In the genomic region with DNA sequence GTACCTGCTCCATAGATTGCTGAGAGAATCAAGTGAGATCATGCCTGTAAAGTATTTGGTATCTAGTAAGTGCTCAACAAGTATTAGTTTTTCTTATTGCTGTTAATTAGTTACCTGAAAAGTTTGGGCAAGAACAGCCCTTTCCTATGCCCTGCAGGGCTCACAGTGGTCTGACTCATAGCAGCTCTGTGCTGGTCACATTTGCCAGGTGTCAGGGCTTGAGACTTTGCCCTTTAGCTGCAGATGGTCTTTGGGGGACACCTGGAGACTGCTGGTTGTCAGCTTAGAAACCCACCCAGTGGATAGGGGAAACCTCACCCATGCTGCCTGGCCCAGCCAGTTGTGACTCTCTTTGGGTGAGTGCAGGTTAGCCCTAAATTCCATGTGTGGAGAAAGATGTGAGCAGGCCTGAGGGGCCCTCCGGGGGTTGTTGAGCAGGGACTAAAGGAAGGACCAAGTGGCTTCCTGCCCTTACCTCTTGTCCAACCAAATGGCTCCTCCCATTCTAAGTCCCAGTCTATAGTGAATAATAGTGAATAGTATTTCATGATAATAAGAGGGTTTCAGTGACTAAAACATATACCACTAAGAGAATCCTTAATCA, we compare ENCODE assay signal across 19 cellular contexts. TPM values are rescaled to one million over a fixed set of nuclear protein-coding genes. Genes with fewer than 3 reads are reported as not detected.
DNase-seq lines count a peak whose midpoint lies in the region; ATAC-seq and TF ChIP-seq lines count a peak whose summit lies in the region.
"Had no signal": no experiment of that assay in that cellular context is flagged by ENCODE, and none has a peak within 500 bp of the region (broad histone marks: within the 10 kb centered on the region; RNA-seq: fewer than 3 reads in every experiment).

No MANE protein-coding gene starts in this region.

- ATAC-seq in GM19463 (IDR thresholded peaks at IDR 0.05; ENCODE audit: unreplicated experiment): peak; percentile 82
- ATAC-seq in left lung: peak; percentile 38
- ATAC-seq in HG03439 (IDR thresholded peaks at IDR 0.05; ENCODE audit: unreplicated experiment): no peak
- no peak for ATAC-seq in activated CD8-positive, alpha-beta memory T cell treated with anti-CD3 and anti-CD28 coated beads, Interleukin-2, amount 10 ng/mL, durations not matched to agents 7 days and 5 days
- ATAC-seq in HG03565 (IDR thresholded peaks at IDR 0.05; ENCODE audit: unreplicated experiment): no peak
- ATAC-seq: GM12878, K562, PC-3 had no signal

- peak overlapping the region; percentile 43 for H3K9ac ChIP-seq in adipocyte (ENCODE audit: low read length)

- H3K27ac ChIP-seq in left lung (no peak overlapping the region), spleen (no peak overlapping the region)
- H3K27ac ChIP-seq: neutrophil, right atrium auricular region, SK-N-MC had no signal

- DNase-seq in adipocyte (ENCODE audit: low read depth) (no peak), left lung (no peak), spleen (peak; percentile 41), NCI-H1092 (lab: John Stamatoyannopoulos, UW) (no peak)
- DNase-seq in activated CD8-positive, alpha-beta memory T cell treated with anti-CD3 and anti-CD28 coated beads, Interleukin-2, amount 10 ng/mL, durations not matched to agents 7 days and 5 days: no peak
- DNase-seq: activated CD4-positive, alpha-beta T cell treated with anti-CD3 and anti-CD28 coated beads, Interleukin-2, amount 10 ng/mL, durations not matched to agents 24 days and 14 days; activated naive CD4-positive, alpha-beta T cell treated with Interleukin-2 at 50 U/mL for 16 hours; AML-193; immature natural killer cell; NCI-H1048; PC-3 had no signal

- H3K36me3 ChIP-seq in adipocyte (ENCODE audit: control insufficient read depth, insufficient read depth, low read length, severe bottlenecking) (peaks cover 30% of the 10 kb centered on the region), left lung (peaks cover 0 to 8% of the 10 kb centered on the region in 2 donors), spleen (no peaks in the 10 kb centered on the region)
- H3K36me3 ChIP-seq: neutrophil, right atrium auricular region had no signal

- H3K4me1 ChIP-seq in adipocyte (ENCODE audit: control insufficient read depth, insufficient read depth, low read length) (peaks cover 27% of the 10 kb centered on the region), left lung (peaks cover 6% of the 10 kb centered on the region in 2 donors), spleen (peaks cover 0 to 7% (median 0%) of the 10 kb centered on the region in 6 donors)

- no peaks in the 10 kb centered on the region for H3K9me3 ChIP-seq in adipocyte (ENCODE audit: control insufficient read depth, low read length)
- H3K9me3 ChIP-seq in left lung: no peaks in the 10 kb centered on the region
- no peaks in the 10 kb centered on the region for H3K9me3 ChIP-seq in spleen
- H3K9me3 ChIP-seq: neutrophil, right atrium auricular region had no signal

- no peaks in the 10 kb centered on the region for H3K9me3 Mint-ChIP-seq in activated CD8-positive, alpha-beta memory T cell treated with anti-CD3 and anti-CD28 coated beads, Interleukin-2, amount 10 ng/mL, durations not matched to agents 7 days and 5 days (ENCODE audit: low read depth)
- H3K9me3 Mint-ChIP-seq: activated CD4-positive, alpha-beta T cell treated with anti-CD3 and anti-CD28 coated beads, Interleukin-2, amount 10 ng/mL, durations not matched to agents 24 days and 14 days; immature natural killer cell had no signal

- no peaks in the 10 kb centered on the region for H3K36me3 Mint-ChIP-seq in activated CD8-positive, alpha-beta memory T cell treated with anti-CD3 and anti-CD28 coated beads, Interleukin-2, amount 10 ng/mL, durations not matched to agents 7 days and 5 days
- H3K36me3 Mint-ChIP-seq: immature natural killer cell had no signal

- CTCF ChIA-PET in activated CD8-positive, alpha-beta memory T cell treated with anti-CD3 and anti-CD28 coated beads, Interleukin-2, amount 10 ng/mL, durations not matched to agents 7 days and 5 days (lab: Charles Lee): no interaction called here

- H3K4me3 ChIP-seq in adipocyte (ENCODE audit: low read length) (no peak overlapping the region), left lung (no peak overlapping the region), spleen (no peak overlapping the region)
- H3K4me3 ChIP-seq: GM12878, K562, right atrium auricular region, SK-N-MC had no signal

- no peak for TF ChIP-seq POLR2A in spleen (IDR thresholded peaks at IDR 0.05)

- H3K4me1 Mint-ChIP-seq in activated CD8-positive, alpha-beta memory T cell treated with anti-CD3 and anti-CD28 coated beads, Interleukin-2, amount 10 ng/mL, durations not matched to agents 7 days and 5 days: no peaks in the 10 kb centered on the region
- H3K4me1 Mint-ChIP-seq: immature natural killer cell had no signal

- H3K4me3 Mint-ChIP-seq in activated CD8-positive, alpha-beta memory T cell treated with anti-CD3 and anti-CD28 coated beads, Interleukin-2, amount 10 ng/mL, durations not matched to agents 7 days and 5 days: no peak overlapping the region
- H3K4me3 Mint-ChIP-seq: activated CD4-positive, alpha-beta T cell treated with anti-CD3 and anti-CD28 coated beads, Interleukin-2, amount 10 ng/mL, durations not matched to agents 24 days and 14 days; immature natural killer cell had no signal

- WGBS in spleen, 5 donors: 75 to 88% (median 82%) methylated on average over 1 of the region's 1 CpG

- H3K27ac Mint-ChIP-seq in activated CD8-positive, alpha-beta memory T cell treated with anti-CD3 and anti-CD28 coated beads, Interleukin-2, amount 10 ng/mL, durations not matched to agents 7 days and 5 days: no peak overlapping the region
- H3K27ac Mint-ChIP-seq: activated CD4-positive, alpha-beta T cell treated with anti-CD3 and anti-CD28 coated beads, Interleukin-2, amount 10 ng/mL, durations not matched to agents 24 days and 14 days; immature natural killer cell had no signal

- intact Hi-C loops in left lung (cut with DNase I) (loop anchor here in 1 of 2 donors (10.0 kb wide), 1 partner anchor 61 kb away; no protein-coding TSS in a partner anchor), spleen (cut with DNase I; ENCODE audit: low total_unique reads) (no loop called here)

- H3K27me3 ChIP-seq in adipocyte (replicated peaks; ENCODE audit: control insufficient read depth, insufficient read depth, low read length) (no peaks in the 10 kb centered on the region), left lung (peaks cover 0 to 6% of the 10 kb centered on the region in 2 donors), spleen (replicated peaks in 1 of 7) (peaks cover 0 to 19% (median 0%) of the 10 kb centered on the region in 7 donors)
- H3K27me3 ChIP-seq: right atrium auricular region had no signal

- TF ChIP-seq CTCF in left lung (IDR thresholded peaks at IDR 0.05) (no peak), spleen (IDR thresholded peaks at IDR 0.05 in 8 of 11, conservative IDR thresholded peaks at IDR 0.05 in 3 of 11) (no peak)

- H3K27me3 Mint-ChIP-seq in activated CD8-positive, alpha-beta memory T cell treated with anti-CD3 and anti-CD28 coated beads, Interleukin-2, amount 10 ng/mL, durations not matched to agents 7 days and 5 days: peaks cover 7% of the 10 kb centered on the region

RNA-seq across cellular contexts. Expression of gene COL27A1, which starts 9.0 kb away (rescaled TPM):
- 10 to 100 TPM; 15.8 to 23.5 TPM for total RNA-seq in left lung
- 10 to 100 TPM in 4 of 7 donors, 1 to 10 TPM in 3; 2.3 to 23.4 (median 10.4) TPM for total RNA-seq in spleen
- 1 to 10 TPM; 2.1 to 8.1 (median 3.0) TPM for polyA plus RNA-seq in spleen
- total RNA-seq in activated CD8-positive, alpha-beta memory T cell treated with anti-CD3 and anti-CD28 coated beads, Interleukin-2, amount 10 ng/mL, durations not matched to agents 7 days and 5 days: under 1 TPM; 0.15 to 0.30 TPM
- polyA plus RNA-seq: GM12878, immature natural killer cell, K562 had no signal

Comparison
In these comparisons a context has a peak if more than half of its experiments do, and no peak if none do; other contexts are left out.
1. ATAC-seq: peak in GM19463 (single experiment) and left lung (single experiment); none in HG03439 (single experiment), activated CD8-positive, alpha-beta memory T cell treated with anti-CD3 and anti-CD28 coated beads, Interleukin-2, amount 10 ng/mL, durations not matched to agents 7 days and 5 days (single experiment) and HG03565 (single experiment).